Comparison of ENCODE assay signal across 8 cellular contexts in the genomic region with DNA sequence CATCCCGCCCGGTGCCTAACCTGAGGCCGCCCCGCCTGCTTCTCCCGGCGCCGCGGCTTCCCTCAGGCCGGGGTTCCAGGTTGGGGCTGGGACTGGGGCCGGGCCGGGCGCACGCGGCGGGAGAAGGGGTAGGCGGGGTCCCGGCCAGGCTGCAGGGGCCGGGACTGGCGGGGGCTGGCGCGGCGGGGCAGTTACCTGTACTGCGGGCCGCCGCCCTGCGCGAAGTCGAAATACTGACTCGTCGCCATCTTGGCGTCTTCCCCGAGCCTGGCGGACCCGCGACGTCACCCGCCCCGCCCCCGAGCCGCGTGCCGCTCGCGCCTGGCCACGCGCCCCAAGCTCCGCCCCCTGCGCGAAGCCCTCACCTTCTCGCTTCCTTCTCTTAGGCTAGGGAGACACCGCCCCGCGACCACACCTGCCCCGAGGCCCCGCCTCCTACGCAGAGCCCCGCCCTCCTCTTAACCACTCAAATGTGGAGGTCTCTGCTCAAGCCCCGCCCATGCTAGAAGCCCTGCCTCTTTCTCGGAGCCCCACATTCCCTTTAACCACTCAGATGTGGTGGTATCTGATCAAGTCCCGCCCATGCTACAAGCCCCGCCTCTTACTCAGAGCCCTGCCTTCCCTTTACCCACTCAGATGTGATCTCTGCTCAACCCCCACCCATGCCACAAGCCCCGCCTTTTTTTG. TPM values are rescaled to one million over a fixed set of nuclear protein-coding genes. Genes with fewer than 3 reads are reported as not detected.
DNase-seq lines count a peak whose midpoint lies in the region; ATAC-seq and TF ChIP-seq lines count a peak whose summit lies in the region.

A gene (minus strand): TSS at position 269 of the 687 bp plus-strand sequence. CDS start 21 bp downstream, at position 248.

- H3K27me3 Mint-ChIP-seq in activated CD8-positive, alpha-beta memory T cell treated with anti-CD3 and anti-CD28 coated beads, Interleukin-2, amount 10 ng/mL, durations not matched to agents 7 days and 5 days = peaks cover 43% of the 10 kb centered on the region
- H3K27me3 Mint-ChIP-seq in activated T-cell treated with anti-CD3 and anti-CD28 coated beads, Interleukin-2, amount 50 U/mL, for 4 hours (ENCODE audit: low read depth) = peaks cover 55% of the 10 kb centered on the region

- CTCF ChIA-PET in activated CD8-positive, alpha-beta memory T cell treated with anti-CD3 and anti-CD28 coated beads, Interleukin-2, amount 10 ng/mL, durations not matched to agents 7 days and 5 days (lab: Charles Lee) = interaction anchor here (1.0 kb wide), 1 partner anchor 119 kb away, joined by 3 read pairs; no protein-coding TSS in a partner anchor

- peak within 1 kb of the TSS; percentile 13 for H3K4me3 ChIP-seq in thoracic aorta

- H3K4me1 ChIP-seq in thoracic aorta (ENCODE audit: control insufficient read depth in 1 of 2, low read depth in 2 of 2) = no peaks in the 10 kb centered on the region

- peaks cover 8% of the 10 kb centered on the region for H3K27me3 ChIP-seq in thoracic aorta (replicated peaks; ENCODE audit: insufficient read depth)

- no peaks in the 10 kb centered on the region for H3K9me3 ChIP-seq in thoracic aorta

- no peaks in the 10 kb centered on the region for H3K36me3 ChIP-seq in thoracic aorta

- peaks cover 7% of the 10 kb centered on the region for H3K4me1 Mint-ChIP-seq in activated CD8-positive, alpha-beta memory T cell treated with anti-CD3 and anti-CD28 coated beads, Interleukin-2, amount 10 ng/mL, durations not matched to agents 7 days and 5 days
- peaks cover 5% of the 10 kb centered on the region for H3K4me1 Mint-ChIP-seq in activated T-cell treated with anti-CD3 and anti-CD28 coated beads, Interleukin-2, amount 50 U/mL, for 4 hours (ENCODE audit: low read depth)

- no peaks in the 10 kb centered on the region for H3K9me3 Mint-ChIP-seq in activated CD8-positive, alpha-beta memory T cell treated with anti-CD3 and anti-CD28 coated beads, Interleukin-2, amount 10 ng/mL, durations not matched to agents 7 days and 5 days (ENCODE audit: low read depth)
- no peaks in the 10 kb centered on the region for H3K9me3 Mint-ChIP-seq in activated T-cell treated with anti-CD3 and anti-CD28 coated beads, Interleukin-2, amount 50 U/mL, for 4 hours

- no peak within 1 kb of the TSS for H3K4me3 Mint-ChIP-seq in activated CD8-positive, alpha-beta memory T cell treated with anti-CD3 and anti-CD28 coated beads, Interleukin-2, amount 10 ng/mL, durations not matched to agents 7 days and 5 days
- H3K4me3 Mint-ChIP-seq in activated T-cell treated with anti-CD3 and anti-CD28 coated beads, Interleukin-2, amount 50 U/mL, for 4 hours = peak within 1 kb of the TSS; percentile 41

- no peak for ATAC-seq in activated CD8-positive, alpha-beta memory T cell treated with anti-CD3 and anti-CD28 coated beads, Interleukin-2, amount 10 ng/mL, durations not matched to agents 7 days and 5 days
- peak; percentile 35 to 58 for ATAC-seq in activated T-cell treated with anti-CD3 and anti-CD28 coated beads, Interleukin-2, amount 50 U/mL, for 4 hours
- no peak for ATAC-seq in thoracic aorta (ENCODE audit: insufficient number of reproducible peaks, low FRiP score, low read depth)
- ATAC-seq in GM18907 (IDR thresholded peaks at IDR 0.05; ENCODE audit: unreplicated experiment) = no peak
- ATAC-seq in HG03457 (IDR thresholded peaks at IDR 0.05; ENCODE audit: unreplicated experiment) = no peak

- H3K36me3 Mint-ChIP-seq in activated CD8-positive, alpha-beta memory T cell treated with anti-CD3 and anti-CD28 coated beads, Interleukin-2, amount 10 ng/mL, durations not matched to agents 7 days and 5 days = peaks cover 7% of the 10 kb centered on the region
- no peaks in the 10 kb centered on the region for H3K36me3 Mint-ChIP-seq in activated T-cell treated with anti-CD3 and anti-CD28 coated beads, Interleukin-2, amount 50 U/mL, for 4 hours (ENCODE audit: insufficient read depth)

- DNase-seq in activated CD8-positive, alpha-beta memory T cell treated with anti-CD3 and anti-CD28 coated beads for 24 hours = peak; percentile 62
- DNase-seq in activated CD8-positive, alpha-beta memory T cell treated with anti-CD3 and anti-CD28 coated beads, Interleukin-2, amount 10 ng/mL, durations not matched to agents 7 days and 5 days = no peak
- no peak for DNase-seq in activated T-cell treated with anti-CD3 and anti-CD28 coated beads, Interleukin-2, amount 50 U/mL, for 4 hours
- DNase-seq in islet precursor cell (peak; percentile 69), thoracic aorta (ENCODE audit: low spot score) (no peak), AG20443 (ENCODE audit: low spot score) (no peak)

- no peak within 1 kb of the TSS for H3K27ac Mint-ChIP-seq in activated CD8-positive, alpha-beta memory T cell treated with anti-CD3 and anti-CD28 coated beads, Interleukin-2, amount 10 ng/mL, durations not matched to agents 7 days and 5 days

- no peak within 1 kb of the TSS for H3K27ac ChIP-seq in thoracic aorta

- no peak for TF ChIP-seq CTCF in thoracic aorta (IDR thresholded peaks at IDR 0.05)

RNA-seq across cellular contexts. Expression of the gene that starts here (rescaled TPM):
- total RNA-seq in activated CD8-positive, alpha-beta memory T cell treated with anti-CD3 and anti-CD28 coated beads, Interleukin-2, amount 10 ng/mL, durations not matched to agents 7 days and 5 days = under 1 TPM; 0.26 TPM
- total RNA-seq in activated T-cell treated with anti-CD3 and anti-CD28 coated beads, Interleukin-2, amount 50 U/mL, for 4 hours = 1 to 10 TPM in 1 of 3 donors, under 1 TPM in 2; 0.53 to 1.1 (median 0.90) TPM
- not detected for total RNA-seq in thoracic aorta

Comparison
In these comparisons a context has a peak if more than half of its experiments do, and no peak if none do; other contexts are left out.
1. DNase-seq: peak in activated CD8-positive, alpha-beta memory T cell treated with anti-CD3 and anti-CD28 coated beads for 24 hours (single experiment) and islet precursor cell (single experiment); none in activated CD8-positive, alpha-beta memory T cell treated with anti-CD3 and anti-CD28 coated beads, Interleukin-2, amount 10 ng/mL, durations not matched to agents 7 days and 5 days (single experiment), activated T-cell treated with anti-CD3 and anti-CD28 coated beads, Interleukin-2, amount 50 U/mL, for 4 hours (single experiment), thoracic aorta (single experiment) and AG20443 (single experiment).
2. ATAC-seq: peak in activated T-cell treated with anti-CD3 and anti-CD28 coated beads, Interleukin-2, amount 50 U/mL, for 4 hours (2 of 2); none in activated CD8-positive, alpha-beta memory T cell treated with anti-CD3 and anti-CD28 coated beads, Interleukin-2, amount 10 ng/mL, durations not matched to agents 7 days and 5 days (single experiment), thoracic aorta (single experiment), GM18907 (single experiment) and HG03457 (single experiment).